Comparison of ENCODE assay signal across 19 cellular contexts in genomic region chr9:114771901-114772300, GRCh38. TPM values are rescaled to one million over a fixed set of nuclear protein-coding genes. Genes with fewer than 3 reads are reported as not detected.
DNase-seq lines count a peak whose midpoint lies in the region; ATAC-seq and TF ChIP-seq lines count a peak whose summit lies in the region.
"Had no signal": no experiment of that assay in that cellular context is flagged by ENCODE, and none has a peak within 500 bp of the region (broad histone marks: within the 10 kb centered on the region; RNA-seq: fewer than 3 reads in every experiment).

No MANE protein-coding gene starts in this region.

- in situ Hi-C loops in G401 (cut with HindIII; ENCODE audit: low sequenced_read_pairs) (no loop called here), astrocyte of the cerebellum (cut with HindIII; ENCODE audit: low sequenced_read_pairs) (no loop called here)

- H3K4me3 ChIP-seq in astrocyte of the cerebellum (ENCODE audit: low read depth, low read length), result no peak overlapping the region
- H3K4me3 ChIP-seq: A549 had no signal

- TF ChIP-seq CTCF in astrocyte of the cerebellum (IDR thresholded peaks at IDR 0.05; ENCODE audit: low read depth, low read length, missing control alignments), result no peak

- DNase-seq in G401 (ENCODE audit: low spot score) (peak; percentile 1), M059J (ENCODE audit: low read depth) (peak; percentile 74), astrocyte of the cerebellum (ENCODE audit: low read depth) (peak; percentile 37), fibroblast of gingiva (ENCODE audit: low read depth) (peak; percentile 37), C1 segment of cervical spinal cord (lab: John Stamatoyannopoulos, UW) (no peak), hippocampal formation (lab: John Stamatoyannopoulos, UW) (no peak)
- DNase-seq: BE2C; CD4-positive, CD25-positive, alpha-beta regulatory T cell; COR-L47; DMS79; NCI-H1694; NCI-H2081 treated with DMSO at 0.1 percent for 48 hours; NCI-H2171 treated with DMSO at 0.1 percent for 48 hours; NCI-H446; NCI-H526; SHP77 had no signal

- no peak for ATAC-seq in GM18858 (IDR thresholded peaks at IDR 0.05; ENCODE audit: unreplicated experiment)
- no peak for ATAC-seq in HG03439 (IDR thresholded peaks at IDR 0.05; ENCODE audit: unreplicated experiment)
- ATAC-seq: A549 had no signal

RNA-seq across cellular contexts. Expression of gene TNFSF15, which starts 33.9 kb away (rescaled TPM):
- not detected in 2 replicates for total RNA-seq in G401 (2014; rRNA removed; shearing (Covaris generic))
- 0.10 and 0.15 TPM in 2 replicates for total RNA-seq in M059J (2014; rRNA removed; shearing (Covaris generic))
- total RNA-seq: CD4-positive, CD25-positive, alpha-beta regulatory T cell had no signal

Comparison
In these comparisons a context has a peak if more than half of its experiments do, and no peak if none do; other contexts are left out.
1. DNase-seq: peak in G401 (single experiment), M059J (single experiment), astrocyte of the cerebellum (single experiment) and fibroblast of gingiva (single experiment); none in C1 segment of cervical spinal cord (0 of 14) and hippocampal formation (0 of 2).